ENCODE assay signal across 9 cellular contexts in genomic region chr2:190791347-190791982, GRCh38.
DNase-seq lines count a peak whose midpoint lies in the region; ATAC-seq and TF ChIP-seq lines count a peak whose summit lies in the region.
"Had no signal": no experiment of that assay in that cellular context is flagged by ENCODE, and none has a peak within 500 bp of the region (broad histone marks: within the 10 kb centered on the region; RNA-seq: fewer than 3 reads in every experiment).

No MANE protein-coding gene starts in this region.

- H3K27me3 Mint-ChIP-seq in activated T-cell treated with anti-CD3 and anti-CD28 coated beads, Interleukin-2, amount 50 U/mL, for 4 hours (ENCODE audit: low read depth): no peaks in the 10 kb centered on the region

- CTCF ChIA-PET in HEK293T (lab: Yijun Ruan, JAX): interaction anchor here (1.7 kb wide), 1 partner anchor 10 kb away, joined by 3 read pairs; no protein-coding TSS in a partner anchor

- peaks cover 0 to 33% (median 14%) of the 10 kb centered on the region in 12 donors for H3K4me1 ChIP-seq in heart left ventricle

- peak; percentile 59 to 62 for ATAC-seq in activated T-cell treated with anti-CD3 and anti-CD28 coated beads, Interleukin-2, amount 50 U/mL, for 4 hours
- peak; percentile 61 to 93 (median 90) for ATAC-seq in heart left ventricle
- ATAC-seq in GM19467 (IDR thresholded peaks at IDR 0.05; ENCODE audit: unreplicated experiment): no peak

- peak overlapping the region in 7 of 12 donors; percentile 19 to 68 (median 53) for H3K27ac ChIP-seq in heart left ventricle
- H3K27ac ChIP-seq: C4-2B had no signal

- H3K36me3 Mint-ChIP-seq in activated T-cell treated with anti-CD3 and anti-CD28 coated beads, Interleukin-2, amount 50 U/mL, for 4 hours (ENCODE audit: insufficient read depth): no peaks in the 10 kb centered on the region

- WGBS in heart left ventricle, 4 donors: 52 to 59% (median 55%) methylated on average over 7 of the region's 7 CpGs

- peak; percentile 65 for DNase-seq in NK-92 treated with Interleukin-12 subunit alpha and Interleukin-12 subunit beta, amount 100 ng/mL, for 24 hours (lab: John Stamatoyannopoulos, UW)
- DNase-seq in NK-92 (lab: John Stamatoyannopoulos, UW; ENCODE audit: unreplicated experiment) (no peak), heart left ventricle (peak in 4 of 5 donors; percentile 29 to 76 (median 63)), HEK293T (ENCODE audit: extremely low spot score) (no peak), ecto neural progenitor cell (ENCODE audit: low spot score) (no peak)
- DNase-seq in activated T-cell treated with anti-CD3 and anti-CD28 coated beads, Interleukin-2, amount 50 U/mL, for 4 hours: peak; percentile 48
- peak; percentile 43 for DNase-seq in stimulated activated CD4-positive, alpha-beta T cell treated with anti-CD3 and anti-CD28 coated beads, Interleukin-1b, Interleukin-23, amount 100 ng/mL, for 48 hours

- H3K36me3 ChIP-seq in heart left ventricle: no peaks in the 10 kb centered on the region

- peak overlapping the region; percentile 3 for H3K4me3 Mint-ChIP-seq in activated T-cell treated with anti-CD3 and anti-CD28 coated beads, Interleukin-2, amount 50 U/mL, for 4 hours

- H3K27me3 ChIP-seq in heart left ventricle: no peaks in the 10 kb centered on the region

- TF ChIP-seq POLR2A in heart left ventricle (IDR thresholded peaks at IDR 0.05): no peak

- H3K9me3 ChIP-seq in heart left ventricle: no peaks in the 10 kb centered on the region

- intact Hi-C loops in heart left ventricle (cut with DNase I): loop anchor here in 1 of 10 donors (10.0 kb wide), 1 partner anchor 257 kb away; the partner anchor contains the start of gene NEMP2

- no peak overlapping the region for H3K4me3 ChIP-seq in heart left ventricle

- H3K9me3 Mint-ChIP-seq in activated T-cell treated with anti-CD3 and anti-CD28 coated beads, Interleukin-2, amount 50 U/mL, for 4 hours: no peaks in the 10 kb centered on the region

- H3K4me1 Mint-ChIP-seq in activated T-cell treated with anti-CD3 and anti-CD28 coated beads, Interleukin-2, amount 50 U/mL, for 4 hours (ENCODE audit: low read depth): peaks cover 58% of the 10 kb centered on the region

- no peak for TF ChIP-seq CTCF in heart left ventricle (IDR thresholded peaks at IDR 0.05)

- POLR2A ChIA-PET in HEK293T (lab: Yijun Ruan, JAX): interaction anchor here (1.1 kb wide), 1 partner anchor 9 kb away, joined by 3 read pairs; no protein-coding TSS in a partner anchor

TF ChIP-seq in HEK293T, 16 proteins besides CTCF, POLR2A, EP300 and RAD21:
- TF ChIP-seq ARNT (IDR thresholded peaks at IDR 0.05) (no peak), FOXM1 (IDR thresholded peaks at IDR 0.05; ENCODE audit: borderline replicate concordance) (no peak), NFRKB (IDR thresholded peaks at IDR 0.05) (no peak), ZNF384 (IDR thresholded peaks at IDR 0.05) (no peak), TARDBP (IDR thresholded peaks at IDR 0.05) (no peak), SUZ12 (IDR thresholded peaks at IDR 0.05) (no peak), PKNOX1 (IDR thresholded peaks at IDR 0.05) (no peak), HDGF (IDR thresholded peaks at IDR 0.05; ENCODE audit: borderline replicate concordance) (no peak), FOXK2 (IDR thresholded peaks at IDR 0.05) (no peak), L3MBTL2 (conservative IDR thresholded peaks at IDR 0.05) (no peak), LEF1 (IDR thresholded peaks at IDR 0.05; ENCODE audit: borderline replicate concordance) (no peak), CTBP1 (IDR thresholded peaks at IDR 0.05; ENCODE audit: borderline replicate concordance) (no peak), BHLHE40 (IDR thresholded peaks at IDR 0.05; ENCODE audit: borderline replicate concordance) (no peak), ELF4 (IDR thresholded peaks at IDR 0.05) (no peak), FOXA1 (IDR thresholded peaks at IDR 0.05) (no peak), SP1 (IDR thresholded peaks at IDR 0.05) (no peak)

Comparison
In these comparisons a context has a peak if more than half of its experiments do, and no peak if none do; other contexts are left out.
1. DNase-seq: peak in NK-92 treated with Interleukin-12 subunit alpha and Interleukin-12 subunit beta, amount 100 ng/mL, for 24 hours (single experiment), activated T-cell treated with anti-CD3 and anti-CD28 coated beads, Interleukin-2, amount 50 U/mL, for 4 hours (single experiment), heart left ventricle (4 of 5) and stimulated activated CD4-positive, alpha-beta T cell treated with anti-CD3 and anti-CD28 coated beads, Interleukin-1b, Interleukin-23, amount 100 ng/mL, for 48 hours (single experiment); none in NK-92 (single experiment), HEK293T (single experiment) and ecto neural progenitor cell (single experiment).